8 cellular contexts compared by ENCODE assay signal in the genomic region with DNA sequence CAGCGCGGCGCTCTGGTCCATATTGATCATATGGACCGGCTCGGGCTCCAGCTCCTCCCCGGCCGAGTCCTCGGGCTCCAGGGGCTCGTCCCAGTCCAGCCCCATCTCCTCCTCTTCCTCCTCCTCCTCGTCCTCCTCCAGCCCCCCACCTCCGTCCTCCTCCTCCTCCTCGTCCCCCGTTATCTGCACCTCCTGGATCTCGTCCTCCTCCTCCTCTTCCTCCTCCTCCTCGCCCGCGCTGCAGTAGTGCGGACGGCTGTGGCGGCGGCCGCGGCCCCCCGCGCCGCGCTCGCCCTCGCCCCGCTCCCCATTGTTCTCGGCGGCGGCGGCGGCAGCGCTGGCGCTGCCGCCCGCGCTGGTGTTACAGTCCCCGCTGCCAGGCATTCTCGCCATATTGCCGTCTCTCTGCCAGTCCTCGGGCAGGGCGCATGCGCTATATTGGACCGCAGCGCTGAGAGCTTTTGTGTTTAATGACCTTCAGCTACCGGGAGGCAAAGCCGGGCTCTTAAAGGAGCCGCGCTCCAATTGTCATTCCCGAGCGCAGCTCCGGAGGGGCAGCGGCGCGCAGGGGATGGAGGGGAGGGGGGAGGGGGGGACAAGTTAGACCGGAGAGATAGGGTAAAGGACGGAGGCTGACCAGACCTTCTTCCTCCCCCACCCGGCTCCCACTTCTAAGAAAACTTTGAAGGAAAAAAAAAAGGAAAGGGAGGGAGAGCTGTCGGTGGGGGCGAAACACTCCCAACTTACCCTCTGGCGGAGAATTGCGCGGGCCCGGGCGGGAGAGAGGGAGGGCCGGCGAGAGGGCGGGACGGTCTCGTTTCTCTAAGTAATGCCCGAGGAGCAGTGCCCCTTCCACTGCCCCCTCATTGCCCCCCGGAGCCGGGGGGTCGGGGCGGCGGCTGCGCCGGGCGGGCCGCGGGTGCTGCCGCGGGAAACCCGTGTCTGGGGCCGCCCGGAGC. TPM values are rescaled to one million over a fixed set of nuclear protein-coding genes. Genes with fewer than 3 reads are reported as not detected.
DNase-seq lines count a peak whose midpoint lies in the region; ATAC-seq and TF ChIP-seq lines count a peak whose summit lies in the region.

A gene (minus strand): TSS at position 410 of the 959 bp plus-strand sequence. CDS start 17 bp downstream, at position 393.

- H2AFZ ChIP-seq in IMR-90 (replicated peaks; ENCODE audit: low read length, poor library complexity) = peak within 1 kb of the TSS; percentile 95
- peak within 1 kb of the TSS; percentile 89 for H2AFZ ChIP-seq in PC-3 (ENCODE audit: low read length)
- H2AFZ ChIP-seq in fibroblast of lung (ENCODE audit: low read length) = peak within 1 kb of the TSS; percentile 81

- H2BK20ac ChIP-seq in IMR-90 (ENCODE audit: low read depth, low read length) = no peak within 1 kb of the TSS

- H3K4me1 Mint-ChIP-seq in activated T-cell treated with anti-CD3 and anti-CD28 coated beads, Interleukin-2, amount 50 U/mL, for 72 hours (ENCODE audit: low read depth) = peaks cover 27% of the 10 kb centered on the region
- H3K4me1 Mint-ChIP-seq in naive B cell = peaks cover 16 to 37% (median 21%) of the 10 kb centered on the region in 3 donors
- peaks cover 23 to 63% of the 10 kb centered on the region in 2 donors for H3K4me1 Mint-ChIP-seq in stimulated activated naive B cell treated with anti-CD40 and anti-IgM and Interleukin-4, amounts not matched to agents 10 μg/mL and 1 μg/mL and 100 μg/mL, for 72 hours

- no peak within 1 kb of the TSS; the same call in 1 of the 2 replicates for H4K91ac ChIP-seq in IMR-90 (ENCODE audit: insufficient read depth, low read depth, low read length)

- H2AK9ac ChIP-seq in IMR-90 (replicated peaks; ENCODE audit: low read depth, low read length, poor library complexity) = peak within 1 kb of the TSS; percentile 31

- dilution Hi-C loops in IMR-90 (cut with HindIII; ENCODE audit: low sequenced_read_pairs, unreplicated experiment) = no loop called here

- peaks cover 57% of the 10 kb centered on the region for H3K79me2 ChIP-seq in PC-3 (ENCODE audit: low read length)
- H3K79me2 ChIP-seq in fibroblast of lung (ENCODE audit: control insufficient read depth, insufficient read depth, low read length) = peaks cover 5% of the 10 kb centered on the region

- H3K9me3 Mint-ChIP-seq in activated T-cell treated with anti-CD3 and anti-CD28 coated beads, Interleukin-2, amount 50 U/mL, for 72 hours = no peaks in the 10 kb centered on the region
- no peaks in the 10 kb centered on the region for H3K9me3 Mint-ChIP-seq in naive B cell
- no peaks in the 10 kb centered on the region for H3K9me3 Mint-ChIP-seq in stimulated activated naive B cell treated with anti-CD40 and anti-IgM and Interleukin-4, amounts not matched to agents 10 μg/mL and 1 μg/mL and 100 μg/mL, for 72 hours

- peak within 1 kb of the TSS; percentile 45; the same call in 1 of the 2 replicates for H2BK120ac ChIP-seq in IMR-90 (ENCODE audit: low read depth, low read length)

- H3K36me3 ChIP-seq in IMR-90 (ENCODE audit: control insufficient read depth, insufficient read depth, low read length) = no peaks in the 10 kb centered on the region
- no peaks in the 10 kb centered on the region for H3K36me3 ChIP-seq in PC-3 (ENCODE audit: low read depth, low read length)
- no peaks in the 10 kb centered on the region for H3K36me3 ChIP-seq in fibroblast of lung (ENCODE audit: control insufficient read depth, insufficient read depth, low read length)

- 0 out of 2 replicates have a peak within 1 kb of the TSS, but pooled peaks have one; percentile 42 for H3K14ac ChIP-seq in IMR-90 (replicated peaks; ENCODE audit: low read depth, low read length)

- no peaks in the 10 kb centered on the region for H3K9me2 ChIP-seq in PC-3 (replicated peaks; ENCODE audit: low read length)

- peak; percentile 37 for DNase-seq in DMS 273 treated with DMSO at 0.1 percent for 48 hours (lab: John Stamatoyannopoulos, UW)
- peak; percentile 84 for DNase-seq in IMR-90
- peak; percentile 80 for DNase-seq in PC-3
- peak; percentile 78 to 82 for DNase-seq in activated T-cell treated with anti-CD3 and anti-CD28 coated beads, Interleukin-2, amount 50 U/mL, for 72 hours
- DNase-seq in fibroblast of lung (ENCODE audit: low read depth in 2 of 2) = peak; percentile 87 to 88
- DNase-seq in naive B cell = peak; percentile 43
- peak; percentile 80 for DNase-seq in stimulated activated naive B cell treated with anti-CD40 and anti-IgM and Interleukin-4, amounts not matched to agents 10 μg/mL and 1 μg/mL and 100 μg/mL, for 72 hours

- no peak within 1 kb of the TSS for H4K5ac ChIP-seq in IMR-90 (ENCODE audit: low read depth, low read length)

- 0% methylated on average over 23 of the region's 89 CpGs; no CpG with 5 or more reads in 1 of the 2 experiments for WGBS in IMR-90 (ENCODE audit: extremely low coverage in 2 of 2, insufficient read length in 1 of 2), 2 experiments

- H3K4me1 ChIP-seq in IMR-90 (ENCODE audit: control insufficient read depth, insufficient read depth, low read length) = peaks cover 6% of the 10 kb centered on the region
- H3K4me1 ChIP-seq in PC-3 (ENCODE audit: insufficient read depth, low read length) = peaks cover 47% of the 10 kb centered on the region
- H3K4me1 ChIP-seq in fibroblast of lung (ENCODE audit: control insufficient read depth, extremely low read depth, insufficient read depth, low read length) = no peaks in the 10 kb centered on the region

- H3K4me2 ChIP-seq in IMR-90 (ENCODE audit: low read depth, low read length) (peak within 1 kb of the TSS; percentile 85), PC-3 (ENCODE audit: low read length) (peak within 1 kb of the TSS; percentile 81), fibroblast of lung (ENCODE audit: extremely low read depth, insufficient read depth, low read length) (peak within 1 kb of the TSS; percentile 78)

- H2BK15ac ChIP-seq in IMR-90 (ENCODE audit: low read depth, low read length) = 0 out of 3 replicates have a peak within 1 kb of the TSS, but pooled peaks have one; percentile 14

- TF ChIP-seq POLR2A in IMR-90 (IDR thresholded peaks at IDR 0.05; ENCODE audit: low read depth, low read length) = no peak

- peak; percentile 46 for ATAC-seq in GM21526 (IDR thresholded peaks at IDR 0.05; ENCODE audit: low FRiP score, unreplicated experiment)
- peak; percentile 68 for ATAC-seq in IMR-90 (ENCODE audit: low read depth)
- ATAC-seq in PC-3 = peak; percentile 37
- ATAC-seq in activated T-cell treated with anti-CD3 and anti-CD28 coated beads, Interleukin-2, amount 50 U/mL, for 72 hours (replicated peaks in 1 of 2) = peak; percentile 75 to 77
- ATAC-seq in naive B cell (ENCODE audit: low read depth in 2 of 2) = peak; percentile 69 to 70
- peak; percentile 85 for ATAC-seq in stimulated activated naive B cell treated with anti-CD40 and anti-IgM and Interleukin-4, amounts not matched to agents 10 μg/mL and 1 μg/mL and 100 μg/mL, for 72 hours (replicated peaks)

- peak within 1 kb of the TSS; percentile 88 to 91 for H3K4me3 Mint-ChIP-seq in activated T-cell treated with anti-CD3 and anti-CD28 coated beads, Interleukin-2, amount 50 U/mL, for 72 hours
- H3K4me3 Mint-ChIP-seq in naive B cell = peak within 1 kb of the TSS; percentile 85 to 95 (median 92)
- peak within 1 kb of the TSS; percentile 91 to 94 for H3K4me3 Mint-ChIP-seq in stimulated activated naive B cell treated with anti-CD40 and anti-IgM and Interleukin-4, amounts not matched to agents 10 μg/mL and 1 μg/mL and 100 μg/mL, for 72 hours

- H3K23ac ChIP-seq in IMR-90 (ENCODE audit: low read depth, low read length) = no peak within 1 kb of the TSS

- H3K27me3 Mint-ChIP-seq in activated T-cell treated with anti-CD3 and anti-CD28 coated beads, Interleukin-2, amount 50 U/mL, for 72 hours (ENCODE audit: low read depth) = peaks cover 32% of the 10 kb centered on the region
- H3K27me3 Mint-ChIP-seq in naive B cell = peaks cover 22 to 38% (median 31%) of the 10 kb centered on the region in 3 donors
- H3K27me3 Mint-ChIP-seq in stimulated activated naive B cell treated with anti-CD40 and anti-IgM and Interleukin-4, amounts not matched to agents 10 μg/mL and 1 μg/mL and 100 μg/mL, for 72 hours = peaks cover 35 to 45% of the 10 kb centered on the region in 2 donors

- peak within 1 kb of the TSS; percentile 16; the same call in 1 of the 2 replicates for H3K27ac ChIP-seq in IMR-90 (ENCODE audit: insufficient read depth, low read length)
- H3K27ac ChIP-seq in PC-3 (ENCODE audit: low read length) = peak within 1 kb of the TSS; percentile 12; the same call in 1 of the 2 replicates
- no peak within 1 kb of the TSS for H3K27ac ChIP-seq in fibroblast of lung (ENCODE audit: insufficient read depth, low read length)

- peaks cover 33% of the 10 kb centered on the region for H3K27me3 ChIP-seq in IMR-90 (ENCODE audit: control insufficient read depth, insufficient read depth, low read length)
- H3K27me3 ChIP-seq in PC-3 (ENCODE audit: low read length) = no peaks in the 10 kb centered on the region
- H3K27me3 ChIP-seq in fibroblast of lung (ENCODE audit: control insufficient read depth, insufficient read depth, low read length) = peaks cover 30% of the 10 kb centered on the region

- no peak within 1 kb of the TSS for H2AK5ac ChIP-seq in IMR-90 (ENCODE audit: low read depth, low read length)

- no peak within 1 kb of the TSS for H3K56ac ChIP-seq in IMR-90 (ENCODE audit: extremely low read depth, insufficient read depth, low read length)

- in situ Hi-C loops in IMR-90 (cut with MboI; ENCODE audit: low sequenced_read_pairs) = loop anchor here (10.0 kb wide), 1 partner anchor 64 kb away; no protein-coding TSS in a partner anchor

- peak within 1 kb of the TSS in 1 of 2 experiments; percentile 59; a peak in 1 of 4 replicates for H4K8ac ChIP-seq in IMR-90 (ENCODE audit: low read depth in 2 of 2, low read length in 2 of 2)

- H3K9me3 ChIP-seq in IMR-90 (ENCODE audit: control insufficient read depth, insufficient read depth, low read length) (no peaks in the 10 kb centered on the region), PC-3 (ENCODE audit: low read length) (no peaks in the 10 kb centered on the region), fibroblast of lung (ENCODE audit: control insufficient read depth, insufficient read depth, low read depth, low read length) (no peaks in the 10 kb centered on the region)

- H4K20me1 ChIP-seq in IMR-90 (ENCODE audit: insufficient read depth, low read length) (peaks cover 13% of the 10 kb centered on the region; the same call in 1 of the 2 replicates), PC-3 (ENCODE audit: low read length) (peaks cover 17% of the 10 kb centered on the region; the same call in 1 of the 2 replicates), fibroblast of lung (ENCODE audit: control insufficient read depth, extremely low read depth, insufficient read depth, low read length) (no peaks in the 10 kb centered on the region)

- intact Hi-C loops in IMR-90 (cut with micrococcal nuclease) = loop anchor here (1.0 to 5.0 kb wide), 7 partner anchors 68 to 241 kb away; no protein-coding TSS in a partner anchor
- intact Hi-C loops in PC-3 (cut with micrococcal nuclease) = loop anchor here (2.0 to 5.0 kb wide), 6 partner anchors 26 to 458 kb away; a partner anchor contains a TSS

- peak within 1 kb of the TSS; percentile 61; the same call in 1 of the 2 replicates for H3K4ac ChIP-seq in IMR-90 (ENCODE audit: low read depth, low read length)

- BruUV-seq in IMR-90 (replicated peaks; lab: Mats Ljungman, UMichigan) (no TSS peak), PC-3 (replicated peaks; lab: Mats Ljungman, UMichigan) (no TSS peak)

- H3K9ac ChIP-seq in IMR-90 (ENCODE audit: low read depth, low read length) (peak within 1 kb of the TSS; percentile 47), PC-3 (ENCODE audit: low read length) (peak within 1 kb of the TSS; percentile 49), fibroblast of lung (ENCODE audit: insufficient read depth, low read length) (peak within 1 kb of the TSS; percentile 63)

- H3K79me1 ChIP-seq in IMR-90 (ENCODE audit: low read depth in 1 of 2, low read length in 2 of 2) = peaks cover 16 to 23% of the 10 kb centered on the region in 2 experiments

- POLR2A ChIA-PET in IMR-90 (lab: Charles Lee; ENCODE audit: unreplicated experiment) = no interaction called here
- POLR2A ChIA-PET in PC-3 (lab: Charles Lee; ENCODE audit: unreplicated experiment) = interaction anchor here (0.6 to 1.0 kb wide), 4 partner anchors 12 to 69 kb away, joined by 4 to 17 read pairs (median 10); no protein-coding TSS in a partner anchor

- TF ChIP-seq RAD21 in IMR-90 (IDR thresholded peaks at IDR 0.05; ENCODE audit: low read length) = no peak

- CTCF ChIA-PET in IMR-90 (lab: Yijun Ruan, JAX) = interaction anchor here (0.5 to 1.6 kb wide), 9 partner anchors 23 to 456 kb away, joined by 3 to 5 read pairs (median 3); no protein-coding TSS in a partner anchor
- CTCF ChIA-PET in PC-3 (lab: Charles Lee) = interaction anchor here (0.5 to 1.0 kb wide), 3 partner anchors 164 to 457 kb away, joined by 4 to 8 read pairs (median 4); no protein-coding TSS in a partner anchor

- peak within 1 kb of the TSS; percentile 80 for H3K27ac Mint-ChIP-seq in activated T-cell treated with anti-CD3 and anti-CD28 coated beads, Interleukin-2, amount 50 U/mL, for 72 hours
- H3K27ac Mint-ChIP-seq in naive B cell = peak within 1 kb of the TSS in 1 of 6 donors; percentile 85
- peak within 1 kb of the TSS; percentile 94 for H3K27ac Mint-ChIP-seq in stimulated activated naive B cell treated with anti-CD40 and anti-IgM and Interleukin-4, amounts not matched to agents 10 μg/mL and 1 μg/mL and 100 μg/mL, for 72 hours

- H3K9me1 ChIP-seq in IMR-90 (ENCODE audit: insufficient read depth, low read length) = peaks cover 5% of the 10 kb centered on the region; the same call in 1 of the 2 replicates

- no peak within 1 kb of the TSS for H3K18ac ChIP-seq in IMR-90 (ENCODE audit: low read depth, low read length)

- H2BK5ac ChIP-seq in IMR-90 (ENCODE audit: low read depth, low read length, poor library complexity, severe bottlenecking) = no peak within 1 kb of the TSS

- TF ChIP-seq CTCF in IMR-90 (conservative IDR thresholded peaks at IDR 0.05; ENCODE audit: low read depth, low read length) (no peak), PC-3 (conservative IDR thresholded peaks at IDR 0.05; ENCODE audit: low read depth, low read length) (no peak), fibroblast of lung (conservative IDR thresholded peaks at IDR 0.05 in 1 of 2, IDR thresholded peaks at IDR 0.05 in 1 of 2; ENCODE audit: low read depth in 1 of 2, low read length in 2 of 2) (no peak)

- peak within 1 kb of the TSS; percentile 69 for H3K4me3 ChIP-seq in IMR-90 (ENCODE audit: insufficient read depth, low read depth, low read length)
- peak within 1 kb of the TSS; percentile 85 for H3K4me3 ChIP-seq in PC-3 (ENCODE audit: low read length)
- peak within 1 kb of the TSS; percentile 54 to 68 (median 60) for H3K4me3 ChIP-seq in fibroblast of lung (replicated peaks in 1 of 4; ENCODE audit: control extremely low read depth in 1 of 4, insufficient read depth in 1 of 4, low read depth in 3 of 4, low read length in 4 of 4)

- H3K36me3 Mint-ChIP-seq in activated T-cell treated with anti-CD3 and anti-CD28 coated beads, Interleukin-2, amount 50 U/mL, for 72 hours (ENCODE audit: insufficient read depth in 2 of 2) = peaks cover 0 to 2% of the 10 kb centered on the region in 2 donors
- no peaks in the 10 kb centered on the region for H3K36me3 Mint-ChIP-seq in naive B cell
- peaks cover 7 to 11% of the 10 kb centered on the region in 2 donors for H3K36me3 Mint-ChIP-seq in stimulated activated naive B cell treated with anti-CD40 and anti-IgM and Interleukin-4, amounts not matched to agents 10 μg/mL and 1 μg/mL and 100 μg/mL, for 72 hours

- no peaks in the 10 kb centered on the region for H3F3A ChIP-seq in PC-3 (ENCODE audit: low read length, unreplicated experiment)

RNA-seq across cellular contexts. Expression of the gene that starts here (rescaled TPM):
- 4.7 and 5.0 TPM in 2 replicates for total RNA-seq in IMR-90 (2012; rRNA removed)
- 5.8 and 7.3 TPM in 2 replicates for polyA plus RNA-seq in IMR-90 (2012; rRNA removed)
- polyA plus RNA-seq in IMR-90 (2012; cell fraction: cytosol; rRNA removed) = 5.6 and 12.3 TPM in 2 replicates
- polyA plus RNA-seq in IMR-90 (2012; cell fraction: nucleus; rRNA removed; ENCODE audit: low replicate concordance) = 4.9 and 5.0 TPM in 2 replicates
- total RNA-seq in PC-3 (2014; rRNA removed) = 15.8 and 24.0 TPM in 2 replicates
- 1 to 10 TPM; 6.0 to 7.6 TPM for total RNA-seq in activated T-cell treated with anti-CD3 and anti-CD28 coated beads, Interleukin-2, amount 50 U/mL, for 72 hours
- 7.4 and 8.4 TPM in 2 replicates for total RNA-seq in fibroblast of lung
- 4.2 and 9.3 TPM in 2 replicates for polyA plus RNA-seq in fibroblast of lung
- polyA plus RNA-seq in fibroblast of lung (2012) = 4.6 and 10.6 TPM in 2 replicates
- polyA minus RNA-seq in fibroblast of lung (ENCODE audit: low replicate concordance) = 8.1 and 8.2 TPM in 2 replicates
- polyA plus RNA-seq in naive B cell (ENCODE audit: low read depth in 6 of 6) = not detected

Comparison
In these comparisons a context has a peak if more than half of its experiments do, and no peak if none do; other contexts are left out.
1. Peak in DNase-seq and ATAC-seq in naive B cell; RNA of the gene not detected or under 1 TPM.
2. DNase-seq: peak in every context shown above with its lines; median percentile 88 in fibroblast of lung; 84 in IMR-90; 80 in PC-3; 80 in activated T-cell treated with anti-CD3 and anti-CD28 coated beads, Interleukin-2, amount 50 U/mL, for 72 hours; 80 in stimulated activated naive B cell treated with anti-CD40 and anti-IgM and Interleukin-4, amounts not matched to agents 10 μg/mL and 1 μg/mL and 100 μg/mL, for 72 hours; 43 in naive B cell; 37 in DMS 273 treated with DMSO at 0.1 percent for 48 hours.